26 cellular contexts compared by ENCODE assay signal in genomic region chr1:207366022-207366421, GRCh38.
"Had no signal": no experiment of that assay in that cellular context is flagged by ENCODE, and none has a peak within 500 bp of the region (broad histone marks: within the 10 kb centered on the region; RNA-seq: fewer than 3 reads in every experiment).

No MANE protein-coding gene starts in this region.

- H3K4me3 Mint-ChIP-seq: activated CD4-positive, alpha-beta memory T cell treated with anti-CD3 and anti-CD28 coated beads for 36 hours; activated naive CD4-positive, alpha-beta T cell treated with anti-CD3 and anti-CD28 coated beads, Interleukin-2, amount 10 ng/mL, durations not matched to agents 7 days and 5 days; activated T-cell treated with anti-CD3 and anti-CD28 coated beads, Interleukin-2, amount 50 U/mL, for 72 hours; endodermal cell; natural killer cell treated with Interleukin-12 subunit alpha and Interleukin-12 subunit beta and Interleukin-15 and Interleukin-18, amount 100 ng/mL, for 72 hours; stimulated activated naive CD8-positive, alpha-beta T cell treated with anti-CD3 and anti-CD28 coated beads, Interleukin-15, Interleukin-2, amounts not matched to agents 100 ng/mL and 50 ng/mL, for 24 hours; T-helper 17 cell had no signal

- H3K4me1 Mint-ChIP-seq: activated naive CD4-positive, alpha-beta T cell treated with anti-CD3 and anti-CD28 coated beads, Interleukin-2, amount 10 ng/mL, durations not matched to agents 7 days and 5 days; endodermal cell; T-helper 17 cell had no signal

- H3K36me3 Mint-ChIP-seq: natural killer cell treated with Interleukin-12 subunit alpha and Interleukin-12 subunit beta and Interleukin-15 and Interleukin-18, amount 100 ng/mL, for 72 hours had no signal

- H3K4me3 ChIP-seq: ascending aorta, gastrocnemius medialis, prostate gland, right atrium auricular region, thyroid gland, upper lobe of right lung had no signal

- DNase-seq: activated CD4-positive, alpha-beta memory T cell treated with anti-CD3 and anti-CD28 coated beads for 36 hours; activated CD4-positive, alpha-beta T cell treated with anti-CD3 and anti-CD28 coated beads for 4 hours; activated CD4-positive, CD25-positive, alpha-beta regulatory T cell; activated effector memory CD4-positive, alpha-beta T cell treated with Interleukin-2 at 50 U/mL for 16 hours; activated naive CD4-positive, alpha-beta T cell treated with anti-CD3 and anti-CD28 coated beads, Interleukin-2, amount 10 ng/mL, durations not matched to agents 7 days and 5 days; activated T-cell treated with anti-CD3 and anti-CD28 coated beads, Interleukin-2, amount 50 U/mL, for 72 hours; brain microvascular endothelial cell; central memory CD4-positive, alpha-beta T cell; endodermal cell; gastrocnemius medialis; head of caudate nucleus; hypothalamus; left cardiac atrium; stimulated activated CD4-positive, alpha-beta T cell treated with anti-CD3 and anti-CD28 coated beads, Interleukin-12 subunit alpha, Interleukin-12 subunit beta, amount 100 ng/mL, for 4 hours; stimulated activated CD4-positive, alpha-beta T cell treated with anti-CD3 and anti-CD28 coated beads, Interleukin-4, amount 100 ng/mL, for 4 hours; substantia nigra; SW 1271; T-helper 17 cell; thyroid gland; upper lobe of right lung had no signal

- H3K9me3 Mint-ChIP-seq: activated CD4-positive, alpha-beta memory T cell treated with anti-CD3 and anti-CD28 coated beads for 36 hours; activated naive CD4-positive, alpha-beta T cell treated with anti-CD3 and anti-CD28 coated beads, Interleukin-2, amount 10 ng/mL, durations not matched to agents 7 days and 5 days; activated T-cell treated with anti-CD3 and anti-CD28 coated beads, Interleukin-2, amount 50 U/mL, for 72 hours; endodermal cell; natural killer cell treated with Interleukin-12 subunit alpha and Interleukin-12 subunit beta and Interleukin-15 and Interleukin-18, amount 100 ng/mL, for 72 hours; stimulated activated naive CD8-positive, alpha-beta T cell treated with anti-CD3 and anti-CD28 coated beads, Interleukin-15, Interleukin-2, amounts not matched to agents 100 ng/mL and 50 ng/mL, for 24 hours had no signal

- H3K27ac Mint-ChIP-seq: activated CD4-positive, alpha-beta memory T cell treated with anti-CD3 and anti-CD28 coated beads for 36 hours; activated naive CD4-positive, alpha-beta T cell treated with anti-CD3 and anti-CD28 coated beads, Interleukin-2, amount 10 ng/mL, durations not matched to agents 7 days and 5 days; activated T-cell treated with anti-CD3 and anti-CD28 coated beads, Interleukin-2, amount 50 U/mL, for 72 hours; endodermal cell; natural killer cell treated with Interleukin-12 subunit alpha and Interleukin-12 subunit beta and Interleukin-15 and Interleukin-18, amount 100 ng/mL, for 72 hours; stimulated activated naive CD8-positive, alpha-beta T cell treated with anti-CD3 and anti-CD28 coated beads, Interleukin-15, Interleukin-2, amounts not matched to agents 100 ng/mL and 50 ng/mL, for 24 hours; T-helper 17 cell had no signal

- H3K27me3 ChIP-seq: ascending aorta, brain microvascular endothelial cell, gastrocnemius medialis, right atrium auricular region, thyroid gland, upper lobe of right lung had no signal

- H3K9me3 ChIP-seq: ascending aorta, gastrocnemius medialis, prostate gland, right atrium auricular region, thyroid gland, upper lobe of right lung had no signal

- H3K4me1 ChIP-seq: ascending aorta, prostate gland, right atrium auricular region, upper lobe of right lung had no signal

- H3K27me3 Mint-ChIP-seq: activated CD4-positive, alpha-beta memory T cell treated with anti-CD3 and anti-CD28 coated beads for 36 hours; activated naive CD4-positive, alpha-beta T cell treated with anti-CD3 and anti-CD28 coated beads, Interleukin-2, amount 10 ng/mL, durations not matched to agents 7 days and 5 days; natural killer cell treated with Interleukin-12 subunit alpha and Interleukin-12 subunit beta and Interleukin-15 and Interleukin-18, amount 100 ng/mL, for 72 hours; stimulated activated naive CD8-positive, alpha-beta T cell treated with anti-CD3 and anti-CD28 coated beads, Interleukin-15, Interleukin-2, amounts not matched to agents 100 ng/mL and 50 ng/mL, for 24 hours; T-helper 17 cell had no signal

- H3K27ac ChIP-seq: ascending aorta, brain microvascular endothelial cell, epithelial cell of prostate, gastrocnemius medialis, prostate gland, right atrium auricular region, thyroid gland, upper lobe of right lung had no signal

- ATAC-seq: activated T-cell treated with anti-CD3 and anti-CD28 coated beads, Interleukin-2, amount 50 U/mL, for 72 hours; gastrocnemius medialis; left cardiac atrium; natural killer cell treated with Interleukin-12 subunit alpha and Interleukin-12 subunit beta and Interleukin-15 and Interleukin-18, amount 100 ng/mL, for 72 hours; T-helper 17 cell; upper lobe of right lung had no signal

- H3K36me3 ChIP-seq: brain microvascular endothelial cell, prostate gland, thyroid gland had no signal
